In the genomic region with DNA sequence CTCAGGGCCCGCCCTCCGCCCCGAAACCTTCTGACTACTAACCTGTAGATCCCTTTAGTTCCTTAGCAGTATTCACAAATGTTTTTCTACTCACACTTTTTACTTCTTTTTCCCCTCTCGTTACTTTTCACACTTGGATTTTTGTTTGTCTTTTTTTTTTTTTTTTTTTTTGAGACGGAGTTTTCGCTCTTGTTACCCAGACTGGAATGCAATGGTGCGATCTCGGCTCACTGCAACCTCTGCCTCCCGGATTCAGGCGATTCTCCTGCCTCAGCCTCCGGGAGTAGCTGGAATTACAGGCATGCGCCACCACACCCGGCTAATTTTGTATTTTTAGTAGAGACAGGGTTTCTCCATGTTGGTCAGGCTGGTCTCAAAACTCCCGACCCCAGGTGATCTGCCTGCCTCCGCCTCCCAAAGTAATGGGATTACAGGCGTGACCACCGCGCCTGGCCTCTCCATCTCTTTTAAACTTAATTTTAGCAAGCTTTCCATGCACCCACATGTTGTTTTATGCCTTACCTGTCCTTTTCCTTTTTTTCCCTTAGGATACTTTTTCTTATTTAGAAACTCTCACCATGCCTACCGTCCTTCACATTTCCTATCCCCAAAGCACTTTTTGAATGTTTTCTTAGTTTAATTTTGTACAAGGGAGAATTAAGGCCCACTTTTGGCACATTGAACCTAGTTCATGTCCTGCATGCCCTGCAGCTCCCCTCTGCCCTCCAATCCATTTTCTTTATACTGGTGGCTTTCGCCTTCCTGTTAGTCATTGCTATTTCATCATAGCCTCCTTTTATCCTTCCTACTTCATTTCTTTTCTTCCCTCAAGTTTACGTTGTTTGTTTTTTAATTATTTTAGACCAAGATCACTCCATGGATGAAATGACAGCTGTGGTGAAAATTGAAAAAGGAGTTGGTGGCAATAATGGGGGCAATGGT, we compare ENCODE assay signal across 1 cellular context.
TF ChIP-seq lines count a peak whose summit lies in the region.

No MANE protein-coding gene starts in this region.

TF ChIP-seq in HEK293, 187 proteins besides CTCF, POLR2A, EP300 and RAD21 (continued from another document and continues in another):
- no peak for TF ChIP-seq GLI4 (tag by site-specific recombination; IDR thresholded peaks at IDR 0.05)
- no peak for TF ChIP-seq ZNF555 (tag by site-specific recombination; conservative IDR thresholded peaks at IDR 0.05)
- TF ChIP-seq ZNF19 (tag by site-specific recombination; IDR thresholded peaks at IDR 0.05; ENCODE audit: low read depth): no peak
- TF ChIP-seq PRDM4 (tag by site-specific recombination; IDR thresholded peaks at IDR 0.05): no peak
- TF ChIP-seq ZNF501 (tag by site-specific recombination; IDR thresholded peaks at IDR 0.05): no peak
- no peak for TF ChIP-seq ZNF473 (tag by site-specific recombination; IDR thresholded peaks at IDR 0.05)
- no peak for TF ChIP-seq ZNF433 (tag by site-specific recombination; IDR thresholded peaks at IDR 0.05; ENCODE audit: low read depth)
- TF ChIP-seq GLIS2 (tag by site-specific recombination; IDR thresholded peaks at IDR 0.05): no peak
- TF ChIP-seq ZNF37A (tag by site-specific recombination; IDR thresholded peaks at IDR 0.05): no peak
- TF ChIP-seq ZXDB (tag by site-specific recombination; IDR thresholded peaks at IDR 0.05): peak; percentile 16; the same call in 1 of the 2 replicates
- TF ChIP-seq KLF9 (tag by site-specific recombination; IDR thresholded peaks at IDR 0.05; ENCODE audit: low read depth): peak; percentile 66; the same call in 1 of the 2 replicates
- no peak for TF ChIP-seq ZNF571 (tag by site-specific recombination; IDR thresholded peaks at IDR 0.05)
- no peak for TF ChIP-seq ZNF146 (tag by site-specific recombination; IDR thresholded peaks at IDR 0.05)
- no peak for TF ChIP-seq PRDM2 (tag by site-specific recombination; IDR thresholded peaks at IDR 0.05; ENCODE audit: borderline replicate concordance)
- TF ChIP-seq ZNF362 (tag by site-specific recombination; IDR thresholded peaks at IDR 0.05): peak; percentile 86; the same call in 1 of the 2 replicates
- TF ChIP-seq ZNF629 (tag by site-specific recombination; IDR thresholded peaks at IDR 0.05): peak; percentile 20; the same call in 1 of the 2 replicates
- no peak for TF ChIP-seq ZNF16 (tag by site-specific recombination; IDR thresholded peaks at IDR 0.05; ENCODE audit: low read depth)
- TF ChIP-seq ZNF292 (tag by site-specific recombination; IDR thresholded peaks at IDR 0.05; ENCODE audit: borderline replicate concordance, low read depth): no peak
- TF ChIP-seq ZBTB20 (tag by site-specific recombination; IDR thresholded peaks at IDR 0.05): no peak
- no peak for TF ChIP-seq SALL2 (tag by site-specific recombination; IDR thresholded peaks at IDR 0.05; ENCODE audit: borderline replicate concordance)
- no peak for TF ChIP-seq ZNF48 (tag by site-specific recombination; IDR thresholded peaks at IDR 0.05)
- TF ChIP-seq ZNF391 (tag by site-specific recombination; IDR thresholded peaks at IDR 0.05; ENCODE audit: borderline replicate concordance, low read depth): no peak
- peak; percentile 25; the same call in 1 of the 2 replicates for TF ChIP-seq ZNF18 (tag by site-specific recombination; IDR thresholded peaks at IDR 0.05)
- peak; percentile 56; the same call in 1 of the 2 replicates for TF ChIP-seq PATZ1 (tag by site-specific recombination; IDR thresholded peaks at IDR 0.05)
- TF ChIP-seq ZNF658 (tag by site-specific recombination; IDR thresholded peaks at IDR 0.05): no peak
- no peak for TF ChIP-seq ZFP69B (tag by site-specific recombination; IDR thresholded peaks at IDR 0.05)
- no peak for TF ChIP-seq ZNF610 (tag by site-specific recombination; IDR thresholded peaks at IDR 0.05; ENCODE audit: borderline replicate concordance)
- no peak for TF ChIP-seq ZNF114 (tag by site-specific recombination; IDR thresholded peaks at IDR 0.05)
- TF ChIP-seq WT1 (tag by site-specific recombination; IDR thresholded peaks at IDR 0.05): peak; percentile 21; the same call in 1 of the 2 replicates
- TF ChIP-seq ZFP41 (tag by site-specific recombination; IDR thresholded peaks at IDR 0.05; ENCODE audit: borderline replicate concordance): no peak
- TF ChIP-seq RBAK (tag by site-specific recombination; IDR thresholded peaks at IDR 0.05): no peak
- no peak for TF ChIP-seq ZNF707 (tag by site-specific recombination; IDR thresholded peaks at IDR 0.05)
- peak; percentile 65; the same call in 1 of the 2 replicates for TF ChIP-seq ZEB2 (tag by site-specific recombination; IDR thresholded peaks at IDR 0.05)
- no peak for TF ChIP-seq ZSCAN30 (tag by site-specific recombination; IDR thresholded peaks at IDR 0.05)
- no peak for TF ChIP-seq YY2 (tag by site-specific recombination; IDR thresholded peaks at IDR 0.05)
- 0 out of 2 replicates have a peak, but pooled peaks have one; percentile 21 for TF ChIP-seq ZBTB10 (tag by site-specific recombination; IDR thresholded peaks at IDR 0.05)
- no peak for TF ChIP-seq ZNF426 (tag by site-specific recombination; IDR thresholded peaks at IDR 0.05)
- TF ChIP-seq FEZF1 (tag by site-specific recombination; IDR thresholded peaks at IDR 0.05): no peak
- TF ChIP-seq ZNF561 (tag by site-specific recombination; IDR thresholded peaks at IDR 0.05; ENCODE audit: borderline replicate concordance): no peak
- TF ChIP-seq ZBTB17 (tag by site-specific recombination; IDR thresholded peaks at IDR 0.05): peak; percentile 87
- TF ChIP-seq ZBTB8A (tag by site-specific recombination; IDR thresholded peaks at IDR 0.05): peak; percentile 91
- TF ChIP-seq ZSCAN18 (tag by site-specific recombination; IDR thresholded peaks at IDR 0.05): 0 out of 2 replicates have a peak, but pooled peaks have one; percentile 46
